In the genomic region with DNA sequence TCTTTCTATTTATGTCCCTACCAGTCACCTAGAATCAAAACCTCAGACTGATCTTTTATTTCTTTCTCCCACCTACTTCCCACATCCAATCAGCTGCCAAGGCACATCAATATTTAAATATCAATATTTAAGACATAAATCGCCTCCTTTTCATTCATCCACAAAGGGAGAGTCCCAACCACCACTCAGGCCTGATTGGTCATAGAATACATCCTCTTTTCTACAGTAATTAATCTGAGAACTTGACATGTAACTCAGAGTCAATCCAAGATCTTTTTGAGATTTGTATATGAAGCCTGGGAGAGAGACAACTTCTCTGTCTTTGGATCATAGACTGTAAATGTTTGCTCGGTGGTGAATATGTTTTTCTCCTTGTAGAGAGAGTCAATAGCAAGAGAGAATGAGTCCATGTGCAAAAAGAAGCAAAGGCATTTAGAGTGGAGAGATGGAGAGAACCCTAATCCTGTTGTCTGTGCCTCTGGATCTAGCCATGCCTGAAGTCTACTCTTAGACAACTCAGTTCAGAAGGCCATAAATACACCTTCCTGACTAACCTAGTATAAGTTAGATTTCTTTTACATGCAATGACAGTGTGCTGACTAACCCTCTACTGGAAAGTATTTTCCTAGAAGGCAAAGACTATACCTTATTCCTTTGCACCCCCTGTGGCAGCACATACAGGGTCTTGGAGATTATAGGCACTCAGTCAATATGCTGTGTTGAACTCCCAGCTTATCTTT, we compare ENCODE assay signal across 19 cellular contexts. TPM values are rescaled to one million over a fixed set of nuclear protein-coding genes. Genes with fewer than 3 reads are reported as not detected.
A peak's percentile ranks its signal among the peaks of the same experiment; 100 is the strongest.
DNase-seq lines count a peak whose midpoint lies in the region; ATAC-seq, FAIRE-seq and TF ChIP-seq lines count a peak whose summit lies in the region.
"Had no signal": no experiment of that assay in that cellular context is flagged by ENCODE, and none has a peak within 500 bp of the region (broad histone marks: within the 10 kb centered on the region; RNA-seq: fewer than 3 reads in every experiment).

No MANE protein-coding gene starts in this region.

- peak; percentile 63 for FAIRE-seq in GM12891 (lab: Jason Lieb, UNC)
- FAIRE-seq in GM12878 (lab: Jason Lieb, UNC): peak; percentile 41
- FAIRE-seq: GM12892 had no signal

- WGBS in GM12878 (ENCODE audit: insufficient coverage, insufficient replicate concordance, low lambda C conversion rate, missing lambda C conversion rate): 23% methylated on average over 2 of the region's 2 CpGs

- H4K20me1 ChIP-seq in GM12878 (ENCODE audit: control insufficient read depth, insufficient read depth): no peaks in the 10 kb centered on the region
- H4K20me1 ChIP-seq: BLaER1 had no signal

- in situ Hi-C loops in GM12878 (cut with MboI): no loop called here

- no peak overlapping the region for H3K27ac ChIP-seq in GM12878 (ENCODE audit: control insufficient read depth, insufficient read depth)
- peak overlapping the region; percentile 31 for H3K27ac ChIP-seq in neutrophil
- H3K27ac ChIP-seq in lower lobe of right lung: no peak overlapping the region
- no peak overlapping the region for H3K27ac ChIP-seq in SJCRH30
- H3K27ac ChIP-seq: BLaER1 had no signal

- TF ChIP-seq CTCF in GM12878 (IDR thresholded peaks at IDR 0.05 in 2 of 3, conservative IDR thresholded peaks at IDR 0.05 in 1 of 3; ENCODE audit: control insufficient read depth in 2 of 3, extremely low read depth in 1 of 3, insufficient read depth in 1 of 3, low read depth in 3 of 3, low read length in 3 of 3): no peak
- no peak for TF ChIP-seq CTCF in neutrophil (IDR thresholded peaks at IDR 0.05)
- TF ChIP-seq CTCF in lower lobe of right lung (IDR thresholded peaks at IDR 0.05): no peak

- H3K4me3 ChIP-seq in GM12878 (no peak overlapping the region), neutrophil (ENCODE audit: low read depth in 1 of 2, low read length in 1 of 2) (no peak overlapping the region), lower lobe of right lung (no peak overlapping the region), SJCRH30 (no peak overlapping the region)
- H3K4me3 ChIP-seq: BLaER1 had no signal

- ATAC-seq in HG02610 (IDR thresholded peaks at IDR 0.05; ENCODE audit: unreplicated experiment): peak; percentile 38
- peak; percentile 72 for ATAC-seq in GM12878
- no peak for ATAC-seq in lower lobe of right lung
- no peak for ATAC-seq in GM21717 (IDR thresholded peaks at IDR 0.05; ENCODE audit: unreplicated experiment)
- ATAC-seq: CD8-positive, alpha-beta T cell had no signal

- CTCF ChIA-PET in GM12878 (lab: Yijun Ruan, JAX): interaction anchor here (0.6 to 1.3 kb wide), 2 partner anchors 18 to 405 kb away, joined by 3 to 4 read pairs; no protein-coding TSS in a partner anchor

- RAD21 ChIA-PET in GM12878 (lab: Charles Lee; ENCODE audit: unreplicated experiment): interaction anchor here (2.4 kb wide), 1 partner anchor 12 kb away, joined by 9 read pairs; the partner anchor contains the start of gene NEDD9

- H3K27me3 ChIP-seq in GM12878 (replicated peaks in 1 of 2; ENCODE audit: control insufficient read depth in 2 of 2, insufficient read depth in 2 of 2, low read length in 1 of 2) (no peaks in the 10 kb centered on the region), neutrophil (no peaks in the 10 kb centered on the region), lower lobe of right lung (ENCODE audit: low read depth) (no peaks in the 10 kb centered on the region), SJCRH30 (no peaks in the 10 kb centered on the region)
- H3K27me3 ChIP-seq: BLaER1 had no signal

- H3K9me3 ChIP-seq in GM12878 (replicated peaks; ENCODE audit: control insufficient read depth, insufficient read depth, low read length) (peaks cover 2% of the 10 kb centered on the region; the same call in 1 of the 3 replicates), neutrophil (no peaks in the 10 kb centered on the region), lower lobe of right lung (no peaks in the 10 kb centered on the region), SJCRH30 (replicated peaks) (no peaks in the 10 kb centered on the region)

- peaks cover 0 to 1% of the 10 kb centered on the region in 2 experiments; a peak in 3 of 4 replicates for H3K36me3 ChIP-seq in GM12878 (ENCODE audit: control insufficient read depth in 2 of 2, insufficient read depth in 2 of 2, low read length in 1 of 2)
- H3K36me3 ChIP-seq in neutrophil: peaks cover 46% of the 10 kb centered on the region
- no peaks in the 10 kb centered on the region for H3K36me3 ChIP-seq in lower lobe of right lung
- H3K36me3 ChIP-seq in SJCRH30: no peaks in the 10 kb centered on the region
- H3K36me3 ChIP-seq: BLaER1 had no signal

- no peak overlapping the region for H2AFZ ChIP-seq in GM12878 (ENCODE audit: control insufficient read depth, low read depth, low read length)

- no peak overlapping the region for H3K9ac ChIP-seq in GM12878 (ENCODE audit: control insufficient read depth, insufficient read depth, low read length)
- H3K9ac ChIP-seq: BLaER1 had no signal

- DNase-seq in GM12891 (ENCODE audit: insufficient read length, low spot score) (no peak), GM12878 (ENCODE audit: low read depth, low spot score) (no peak), lower lobe of right lung (no peak), NCI-H1436 (lab: John Stamatoyannopoulos, UW) (no peak), SJCRH30 (no peak)
- DNase-seq: Calu3; CD8-positive, alpha-beta T cell; GF-D8; KG1; NCI-H1105 treated with DMSO at 0.1 percent for 48 hours; NCI-H187; NCI-H226; NCI-H524; SHP77 had no signal

- POLR2A ChIA-PET in GM12878 (lab: Charles Lee): interaction anchor here (0.7 to 1.9 kb wide), 5 partner anchors 12 to 251 kb away, joined by 3 to 6 read pairs (median 4); partner anchors contain the start of gene NEDD9

- no peak for TF ChIP-seq POLR2A in GM12891 (IDR thresholded peaks at IDR 0.05; ENCODE audit: low read depth, low read length)
- no peak for TF ChIP-seq POLR2A in GM12878 (IDR thresholded peaks at IDR 0.05; ENCODE audit: low read depth, low read length)

- H3K79me2 ChIP-seq in GM12878 (ENCODE audit: control insufficient read depth, insufficient read depth, low read length): no peaks in the 10 kb centered on the region

- no peak overlapping the region for H3K4me2 ChIP-seq in GM12878 (ENCODE audit: control insufficient read depth, insufficient read depth)
- H3K4me2 ChIP-seq: BLaER1 had no signal

- intact Hi-C loops in GM12878 (cut with micrococcal nuclease; ENCODE audit: unreplicated experiment) (no loop called here), lower lobe of right lung (cut with DNase I) (no loop called here)

- SMC1A ChIA-PET in GM12878 (lab: Charles Lee; ENCODE audit: uncharacterized antibody, unreplicated experiment): interaction anchor here (1.0 to 5.6 kb wide), 10 partner anchors 9 to 251 kb away, joined by 3 to 36 read pairs (median 6); partner anchors contain the start of gene NEDD9

- BruUV-seq in GM12878 (replicated peaks; lab: Mats Ljungman, UMichigan): no TSS peak

- H3K4me1 ChIP-seq in GM12878 (ENCODE audit: control insufficient read depth, insufficient read depth, low read length) (no peaks in the 10 kb centered on the region), neutrophil (ENCODE audit: control insufficient read depth in 1 of 2, insufficient read depth in 1 of 2, low read depth in 1 of 2, low read length in 1 of 2) (no peaks in the 10 kb centered on the region), lower lobe of right lung (peaks cover 10% of the 10 kb centered on the region), SJCRH30 (no peaks in the 10 kb centered on the region)

- no peak for TF ChIP-seq EP300 in GM12878 (IDR thresholded peaks at IDR 0.05; ENCODE audit: borderline replicate concordance in 1 of 2, control insufficient read depth in 1 of 2, low read depth in 2 of 2, low read length in 2 of 2)

- no peak for TF ChIP-seq RAD21 in GM12878 (IDR thresholded peaks at IDR 0.05; ENCODE audit: insufficient read depth, low read depth, low read length)

TF ChIP-seq in GM12891, 5 proteins besides CTCF, POLR2A, EP300 and RAD21:
- no peak for TF ChIP-seq POLR2AphosphoS5 (IDR thresholded peaks at IDR 0.05; ENCODE audit: low read depth, low read length)
- TF ChIP-seq POU2F2 (IDR thresholded peaks at IDR 0.05; ENCODE audit: low read depth, low read length): no peak
- no peak for TF ChIP-seq SPI1 (IDR thresholded peaks at IDR 0.05; ENCODE audit: low read depth, low read length)
- no peak for TF ChIP-seq TAF1 (IDR thresholded peaks at IDR 0.05; ENCODE audit: low read depth, low read length)
- no peak for TF ChIP-seq PAX5 (IDR thresholded peaks at IDR 0.05; ENCODE audit: insufficient read depth, low read length, severe bottlenecking)

TF ChIP-seq in GM12878, 131 proteins besides CTCF, POLR2A, EP300 and RAD21 (continues in another document):
- TF ChIP-seq IKZF2 (IDR thresholded peaks at IDR 0.05) (no peak), RUNX3 (IDR thresholded peaks at IDR 0.05; ENCODE audit: low read length) (peak; percentile 53; the same call in 1 of the 2 replicates)
- TF ChIP-seq, protein P1, sequence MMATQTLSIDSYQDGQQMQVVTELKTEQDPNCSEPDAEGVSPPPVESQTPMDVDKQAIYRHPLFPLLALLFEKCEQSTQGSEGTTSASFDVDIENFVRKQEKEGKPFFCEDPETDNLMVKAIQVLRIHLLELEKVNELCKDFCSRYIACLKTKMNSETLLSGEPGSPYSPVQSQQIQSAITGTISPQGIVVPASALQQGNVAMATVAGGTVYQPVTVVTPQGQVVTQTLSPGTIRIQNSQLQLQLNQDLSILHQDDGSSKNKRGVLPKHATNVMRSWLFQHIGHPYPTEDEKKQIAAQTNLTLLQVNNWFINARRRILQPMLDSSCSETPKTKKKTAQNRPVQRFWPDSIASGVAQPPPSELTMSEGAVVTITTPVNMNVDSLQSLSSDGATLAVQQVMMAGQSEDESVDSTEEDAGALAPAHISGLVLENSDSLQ (IDR thresholded peaks at IDR 0.05): peak; percentile 61

RNA-seq across cellular contexts. Expression of gene NEDD9, which starts 12.1 kb away (rescaled TPM):
- polyA plus RNA-seq in GM12891 (2012; ENCODE audit: low read depth, missing spikeins): 31.6 TPM
- 359 and 392 TPM in 2 replicates for total RNA-seq in GM12878 (2013; cell fraction: nucleolus; rRNA removed)
- 16.9 and 21.3 TPM in 2 replicates for total RNA-seq in GM12878 (2014; rRNA removed)
- 18.4 and 20.1 TPM in 2 replicates for total RNA-seq in GM12878 (2014; rRNA removed; fragmentation: Illumina TruSeq; extraction: Trizol)
- total RNA-seq in GM12878 (2021): 15.2 and 17.5 TPM in 2 replicates
- polyA plus RNA-seq in GM12878 (2011; ENCODE audit: low read depth): 21.4 TPM
- polyA plus RNA-seq in GM12878 (2011; rRNA removed): 82.7 and 92.6 TPM in 2 replicates
- polyA plus RNA-seq in GM12878 (2011; cell fraction: cytosol; rRNA removed): 78.6 and 84.6 TPM in 2 replicates
- polyA plus RNA-seq in GM12878 (2011; cell fraction: nucleus; rRNA removed): 78.6 and 79.5 TPM in 2 replicates
- 29.0 and 31.7 TPM in 2 replicates for polyA plus RNA-seq in GM12878 (2012)
- polyA plus RNA-seq in GM12878 (2014; fragmentation: Illumina TruSeq; extraction: Trizol): 14.0 and 14.2 TPM in 2 replicates
- polyA plus RNA-seq in GM12878 (2014; fragmentation: Nextera tagmentation; extraction: Ambion mirVana): 1 to 10 TPM; 4.9 to 6.3 TPM
- polyA plus RNA-seq in GM12878 (2014; rRNA removed): 13.0 and 15.3 TPM in 2 replicates
- polyA plus RNA-seq in GM12878 (2016; fragmentation: Nextera tagmentation; extraction: Ambion mirVana): 10 to 100 TPM in 1 of 2 experiments, 1 to 10 TPM in 1; 9.7 to 12.1 TPM
- 260 and 266 TPM in 2 replicates for polyA minus RNA-seq in GM12878 (2011; rRNA and poly(A)+ RNA removed)
- 53.4 and 63.7 TPM in 2 replicates for polyA minus RNA-seq in GM12878 (2011; cell fraction: cytosol; rRNA and poly(A)+ RNA removed)
- 204 and 326 TPM in 2 replicates for polyA minus RNA-seq in GM12878 (2011; cell fraction: nucleus; rRNA and poly(A)+ RNA removed)
- 127 TPM for total RNA-seq in lower lobe of right lung
- 0.42 and 0.71 TPM in 2 replicates for total RNA-seq in SJCRH30 (2014; rRNA removed; shearing (Covaris generic))

Comparison
In these comparisons a context has a peak if more than half of its experiments do, and no peak if none do; other contexts are left out.
1. ATAC-seq: peak in HG02610 (single experiment) and GM12878 (single experiment); none in lower lobe of right lung (0 of 2) and GM21717 (single experiment).